16 cellular contexts compared by ENCODE assay signal in the genomic region with DNA sequence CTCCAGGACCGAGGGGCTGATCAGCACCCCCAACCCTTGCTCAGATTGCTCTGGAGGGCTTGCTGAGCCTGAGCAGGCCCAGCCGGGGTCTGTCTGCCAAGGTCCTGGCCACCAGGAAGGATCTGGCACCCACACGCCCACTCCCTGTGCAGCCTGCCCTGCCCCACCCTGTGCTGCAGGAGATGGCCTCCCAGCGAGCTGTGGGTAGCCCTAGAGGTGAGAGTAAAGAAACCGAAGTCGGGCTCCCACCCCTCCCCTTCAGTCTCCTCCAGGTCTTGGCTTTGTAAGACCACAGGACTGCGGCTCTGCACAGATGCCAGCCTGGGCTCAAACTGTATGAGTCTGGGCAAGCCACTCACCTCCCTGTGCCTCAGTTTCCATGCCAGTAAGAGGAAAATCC.
"Had no signal": no experiment of that assay in that cellular context is flagged by ENCODE, and none has a peak within 500 bp of the region (broad histone marks: within the 10 kb centered on the region; RNA-seq: fewer than 3 reads in every experiment).

No MANE protein-coding gene starts in this region.

- H3K9me3 Mint-ChIP-seq: activated CD4-positive, alpha-beta memory T cell treated with anti-CD3 and anti-CD28 coated beads, Interleukin-2, amount 10 ng/mL, durations not matched to agents 7 days and 5 days; neural crest cell had no signal

- H3K4me3 Mint-ChIP-seq: activated CD4-positive, alpha-beta memory T cell treated with anti-CD3 and anti-CD28 coated beads, Interleukin-2, amount 10 ng/mL, durations not matched to agents 7 days and 5 days; memory B cell; neural crest cell had no signal

- H3K27ac ChIP-seq: adrenal gland, colonic mucosa, epithelial cell of prostate, gastrocnemius medialis, heart right ventricle, left ventricle myocardium inferior, ovary had no signal

- H3K4me1 ChIP-seq: adrenal gland, colonic mucosa, gastrocnemius medialis, heart right ventricle, left ventricle myocardium inferior had no signal

- H3K4me3 ChIP-seq: adrenal gland, colonic mucosa, gastrocnemius medialis, heart right ventricle, left ventricle myocardium inferior, ovary had no signal

- H3K9me3 ChIP-seq: adrenal gland, colonic mucosa, gastrocnemius medialis, heart right ventricle, left ventricle myocardium inferior, ovary had no signal

- H3K36me3 ChIP-seq: adrenal gland, colonic mucosa, gastrocnemius medialis, heart right ventricle, left ventricle myocardium inferior, ovary had no signal

- H3K4me1 Mint-ChIP-seq: memory B cell had no signal

- ATAC-seq: gastrocnemius medialis, heart right ventricle had no signal

- H3K36me3 Mint-ChIP-seq: memory B cell had no signal

- DNase-seq: activated CD4-positive, alpha-beta memory T cell treated with anti-CD3 and anti-CD28 coated beads, Interleukin-2, amount 10 ng/mL, durations not matched to agents 7 days and 5 days; activated CD4-positive, alpha-beta T cell treated with anti-CD3 and anti-CD28 coated beads for 1 hour; activated effector memory CD4-positive, alpha-beta T cell treated with anti-CD3 and anti-CD28 coated beads, Interleukin-2, amount 50 U/mL, for 16 hours; adrenal gland; colonic mucosa; effector CD8-positive, alpha-beta T cell; gastrocnemius medialis; heart right ventricle; left ventricle myocardium inferior; ovary; stimulated activated CD4-positive, alpha-beta T cell treated with anti-CD3 and anti-CD28 coated beads, Interleukin-12 subunit alpha, Interleukin-12 subunit beta, amount 100 ng/mL, for 4 hours; stimulated activated naive CD4-positive, alpha-beta T cell treated with Interleukin-2 at 50 U/mL for 16 hours; T-helper 9 cell had no signal

- H3K27ac Mint-ChIP-seq: activated CD4-positive, alpha-beta memory T cell treated with anti-CD3 and anti-CD28 coated beads, Interleukin-2, amount 10 ng/mL, durations not matched to agents 7 days and 5 days; memory B cell had no signal

- H3K27me3 Mint-ChIP-seq: activated CD4-positive, alpha-beta memory T cell treated with anti-CD3 and anti-CD28 coated beads, Interleukin-2, amount 10 ng/mL, durations not matched to agents 7 days and 5 days; memory B cell had no signal

- H3K27me3 ChIP-seq: colonic mucosa, gastrocnemius medialis, ovary had no signal
